ENCODE assay signal across 8 cellular contexts in genomic region chr2:160062283-160063005, GRCh38. TPM values are rescaled to one million over a fixed set of nuclear protein-coding genes. Genes with fewer than 3 reads are reported as not detected.
DNase-seq lines count a peak whose midpoint lies in the region; ATAC-seq and TF ChIP-seq lines count a peak whose summit lies in the region.

Gene PLA2R1 (minus strand): TSS chr2:160062615. CDS start chr2:160062403, 212 bp downstream.

- no peaks in the 10 kb centered on the region for H3K36me3 Mint-ChIP-seq in CD4-positive, alpha-beta memory T cell

- peak within 1 kb of the TSS; percentile 55 to 63 for H3K9ac ChIP-seq in stomach smooth muscle (ENCODE audit: low read length in 2 of 2)

- ATAC-seq in HG02588 (IDR thresholded peaks at IDR 0.05; ENCODE audit: unreplicated experiment) (no peak), HG03354 (IDR thresholded peaks at IDR 0.05; ENCODE audit: poor library complexity, severe bottlenecking, unreplicated experiment) (no peak)

- DNase-seq in CD4-positive, alpha-beta memory T cell = no peak
- DNase-seq in NCI-H460 (ENCODE audit: extremely low read depth, low read depth) (peak; percentile 53), dorsolateral prefrontal cortex (peak in 7 of 10 donors; percentile 21 to 72 (median 39)), lower leg skin (ENCODE audit: low spot score in 2 of 2) (peak; percentile 51 to 93), NCI-H2107 treated with DMSO at 0.1 percent for 48 hours (lab: John Stamatoyannopoulos, UW; ENCODE audit: unreplicated experiment) (no peak)

- CTCF ChIA-PET in CD4-positive, alpha-beta memory T cell (lab: Charles Lee; ENCODE audit: partially characterized antibody) = no interaction called here

- 1 to 7% methylated on average over 11 of the region's 52 CpGs for WGBS in lower leg skin, 2 donors

- H3K27ac Mint-ChIP-seq in CD4-positive, alpha-beta memory T cell = no peak within 1 kb of the TSS

- H3K27me3 Mint-ChIP-seq in CD4-positive, alpha-beta memory T cell = peaks cover 49 to 50% of the 10 kb centered on the region in 2 donors

- intact Hi-C loops in CD4-positive, alpha-beta memory T cell (cut with micrococcal nuclease) = no loop called here
- intact Hi-C loops in dorsolateral prefrontal cortex (cut with DNase I) = no loop called here
- intact Hi-C loops in lower leg skin (cut with DNase I; ENCODE audit: low total_unique reads) = no loop called here

- H3K4me3 Mint-ChIP-seq in CD4-positive, alpha-beta memory T cell = peak within 1 kb of the TSS; percentile 47 to 82 (median 68)

- H3K4me1 Mint-ChIP-seq in CD4-positive, alpha-beta memory T cell = peaks cover 0 to 4% (median 2%) of the 10 kb centered on the region in 4 donors

- POLR2A ChIA-PET in CD4-positive, alpha-beta memory T cell (lab: Charles Lee; ENCODE audit: partially characterized antibody) = no interaction called here

- H3K9me3 Mint-ChIP-seq in CD4-positive, alpha-beta memory T cell = peaks cover 0 to 3% (median 0%) of the 10 kb centered on the region in 8 donors

- no peaks in the 10 kb centered on the region for H3K36me3 ChIP-seq in CD4-positive, alpha-beta memory T cell (ENCODE audit: insufficient read depth, low read length)
- H3K36me3 ChIP-seq in stomach smooth muscle (ENCODE audit: control insufficient read depth in 2 of 2, insufficient read depth in 2 of 2, low read length in 2 of 2) = no peaks in the 10 kb centered on the region

- no peaks in the 10 kb centered on the region for H3K9me3 ChIP-seq in CD4-positive, alpha-beta memory T cell (ENCODE audit: control insufficient read depth in 1 of 2, low read length in 2 of 2)
- no peaks in the 10 kb centered on the region for H3K9me3 ChIP-seq in stomach smooth muscle (ENCODE audit: control insufficient read depth in 2 of 2, low read length in 2 of 2)

- H3K4me3 ChIP-seq in CD4-positive, alpha-beta memory T cell (ENCODE audit: low read length in 2 of 2) = no peak within 1 kb of the TSS
- H3K4me3 ChIP-seq in dorsolateral prefrontal cortex (peak within 1 kb of the TSS; percentile 34 to 80 (median 70)), lower leg skin (ENCODE audit: low read depth, poor library complexity, severe bottlenecking) (peak within 1 kb of the TSS; percentile 64), stomach smooth muscle (ENCODE audit: low read length in 2 of 2) (peak within 1 kb of the TSS; percentile 47 to 84)

- no peak within 1 kb of the TSS for H3K27ac ChIP-seq in CD4-positive, alpha-beta memory T cell (ENCODE audit: low read depth, low read length)
- H3K27ac ChIP-seq in dorsolateral prefrontal cortex (peak within 1 kb of the TSS in 13 of 59 donors; percentile 1 to 89 (median 48)), stomach smooth muscle (ENCODE audit: low read length) (no peak within 1 kb of the TSS)

- TF ChIP-seq POLR2A in lower leg skin (IDR thresholded peaks at IDR 0.05) = no peak

- peaks cover 5% of the 10 kb centered on the region for H3K4me1 ChIP-seq in CD4-positive, alpha-beta memory T cell (ENCODE audit: insufficient read depth, low read length)
- peaks cover 8% of the 10 kb centered on the region for H3K4me1 ChIP-seq in stomach smooth muscle (ENCODE audit: control insufficient read depth, insufficient read depth, low read length)

- peaks cover 7% of the 10 kb centered on the region for H3K27me3 ChIP-seq in CD4-positive, alpha-beta memory T cell (ENCODE audit: insufficient read depth, low read length)
- H3K27me3 ChIP-seq in dorsolateral prefrontal cortex (peaks cover 0 to 31% (median 4%) of the 10 kb centered on the region in 45 donors), stomach smooth muscle (ENCODE audit: control insufficient read depth in 1 of 2, insufficient read depth in 2 of 2, low read length in 2 of 2) (no peaks in the 10 kb centered on the region)

- TF ChIP-seq CTCF in dorsolateral prefrontal cortex (IDR thresholded peaks at IDR 0.05 in 54 of 56, conservative IDR thresholded peaks at IDR 0.05 in 2 of 56; ENCODE audit: low read depth in 1 of 56, partially characterized antibody in 56 of 56) (no peak), lower leg skin (IDR thresholded peaks at IDR 0.05) (no peak)

RNA-seq across cellular contexts. Expression of gene PLA2R1, which starts in this region (rescaled TPM):
- total RNA-seq in CD4-positive, alpha-beta memory T cell = not detected
- polyA plus RNA-seq in CD4-positive, alpha-beta memory T cell = not detected
- 20.2 and 22.8 TPM in 2 replicates for total RNA-seq in NCI-H460 (2014; rRNA removed; shearing (Covaris generic))
- 17.4 and 26.6 TPM in 2 replicates for polyA plus RNA-seq in NCI-H460 (2014; cell fraction: nucleus; rRNA removed)
- total RNA-seq in dorsolateral prefrontal cortex = 10 to 100 TPM in 1 of 120 experiments, 1 to 10 TPM in 119; 2.0 to 10.6 (median 4.9) TPM
- 10 to 100 TPM; 18.3 to 52.0 (median 34.1) TPM for total RNA-seq in lower leg skin

Comparison
In these comparisons a context has a peak if more than half of its experiments do, and no peak if none do; other contexts are left out.
1. DNase-seq: peak in NCI-H460 (single experiment), dorsolateral prefrontal cortex (7 of 10) and lower leg skin (2 of 2); none in CD4-positive, alpha-beta memory T cell (0 of 5) and NCI-H2107 treated with DMSO at 0.1 percent for 48 hours (single experiment).
2. H3K4me3 ChIP-seq: peak in dorsolateral prefrontal cortex (59 of 59), lower leg skin (single experiment) and stomach smooth muscle (2 of 2); none in CD4-positive, alpha-beta memory T cell (0 of 2).